In genomic region chr17:49971199-49971847, GRCh38 we compare ENCODE assay signal across 2 cellular contexts.
TF ChIP-seq lines count a peak whose summit lies in the region.

No MANE protein-coding gene starts in this region.

TF ChIP-seq in SK-N-SH, 30 proteins besides CTCF, POLR2A, EP300 and RAD21 (continued from another document):
- no peak for TF ChIP-seq FOXM1 (IDR thresholded peaks at IDR 0.05; ENCODE audit: low read depth)
- no peak for TF ChIP-seq MEF2A (IDR thresholded peaks at IDR 0.05; ENCODE audit: borderline replicate concordance, low read depth)
- TF ChIP-seq RCOR1 (IDR thresholded peaks at IDR 0.05; ENCODE audit: low read length), result no peak
- TF ChIP-seq NRF1 (IDR thresholded peaks at IDR 0.05; ENCODE audit: low read depth, low read length), result no peak
- TF ChIP-seq MAX (IDR thresholded peaks at IDR 0.05; ENCODE audit: low read depth), result no peak
- TF ChIP-seq EZH2phosphoT487 (IDR thresholded peaks at IDR 0.05; ENCODE audit: borderline replicate concordance, low read depth), result no peak
- no peak for TF ChIP-seq TAF1 (IDR thresholded peaks at IDR 0.05; ENCODE audit: borderline replicate concordance, low read depth, low read length)
- no peak for TF ChIP-seq TEAD4 (IDR thresholded peaks at IDR 0.05; ENCODE audit: borderline replicate concordance, insufficient read depth)
- no peak for TF ChIP-seq SMC3 (IDR thresholded peaks at IDR 0.05; ENCODE audit: low read depth, low read length)
- TF ChIP-seq POLR2AphosphoS5 (IDR thresholded peaks at IDR 0.05; ENCODE audit: low read depth, low read length), result no peak

TF ChIP-seq in SK-N-SH treated with all-trans-retinoic acid at 6 μM for 48 hours, 23 proteins besides CTCF, POLR2A, EP300 and RAD21 (continued from another document):
- TF ChIP-seq PATZ1 (CRISPR knock-in tag; IDR thresholded peaks at IDR 0.05; ENCODE audit: borderline replicate concordance), result no peak
- no peak for TF ChIP-seq CSRNP3 (CRISPR knock-in tag; IDR thresholded peaks at IDR 0.05)
- no peak for TF ChIP-seq ZNF70 (CRISPR knock-in tag; IDR thresholded peaks at IDR 0.05)
- TF ChIP-seq PPARA (CRISPR knock-in tag; IDR thresholded peaks at IDR 0.05; ENCODE audit: borderline replicate concordance), result no peak
- no peak for TF ChIP-seq ISL1 (CRISPR knock-in tag; IDR thresholded peaks at IDR 0.05)
- TF ChIP-seq GLIS3 (CRISPR knock-in tag; IDR thresholded peaks at IDR 0.05), result no peak
